In genomic region chrX:40175416-40176255, GRCh38 we compare ENCODE assay signal across 1 cellular context.
TF ChIP-seq lines count a peak whose summit lies in the region.

No MANE protein-coding gene starts in this region.

TF ChIP-seq in K562, 482 proteins besides CTCF, POLR2A, EP300 and RAD21 (continued from another document and continues in another):
- no peak for TF ChIP-seq HNRNPL (IDR thresholded peaks at IDR 0.05; ENCODE audit: low read depth, low read length)
- no peak for TF ChIP-seq ETS1 (conservative IDR thresholded peaks at IDR 0.05; ENCODE audit: control insufficient read depth, low read depth, low read length)
- no peak for TF ChIP-seq ESRRA (IDR thresholded peaks at IDR 0.05; ENCODE audit: borderline replicate concordance, low read depth)
- TF ChIP-seq ZBTB12 (CRISPR knock-in tag; IDR thresholded peaks at IDR 0.05), result no peak
- peak; percentile 76; the same call in 1 of the 2 replicates for TF ChIP-seq ELF4 (CRISPR knock-in tag; IDR thresholded peaks at IDR 0.05)
- no peak for TF ChIP-seq ZNF23 (CRISPR knock-in tag; IDR thresholded peaks at IDR 0.05)
- TF ChIP-seq ELK1 (CRISPR knock-in tag; IDR thresholded peaks at IDR 0.05), result no peak
- TF ChIP-seq DMBX1 (CRISPR knock-in tag; IDR thresholded peaks at IDR 0.05; ENCODE audit: borderline replicate concordance), result peak; percentile 11
- TF ChIP-seq ID3 (CRISPR knock-in tag; IDR thresholded peaks at IDR 0.05), result no peak
- TF ChIP-seq ID3 (tag; IDR thresholded peaks at IDR 0.05), result peak; percentile 87; the same call in 1 of the 2 replicates
- no peak for TF ChIP-seq GATAD2B (IDR thresholded peaks at IDR 0.05; ENCODE audit: borderline replicate concordance)
- no peak for TF ChIP-seq CBFA2T2 (conservative IDR thresholded peaks at IDR 0.05)
- no peak for TF ChIP-seq IFI16 (CRISPR knock-in tag; IDR thresholded peaks at IDR 0.05)
- peak; percentile 27; the same call in 1 of the 2 replicates for TF ChIP-seq ZNF431 (CRISPR knock-in tag; IDR thresholded peaks at IDR 0.05)
- TF ChIP-seq CCAR2 (IDR thresholded peaks at IDR 0.05; ENCODE audit: low read depth, low read length), result no peak
- TF ChIP-seq GATA2 (CRISPR knock-in tag; IDR thresholded peaks at IDR 0.05), result no peak
- no peak for TF ChIP-seq HDAC1 (IDR thresholded peaks at IDR 0.05)
- no peak for TF ChIP-seq CBFB (CRISPR knock-in tag; IDR thresholded peaks at IDR 0.05)
- no peak for TF ChIP-seq HOMEZ (CRISPR knock-in tag; IDR thresholded peaks at IDR 0.05)
- no peak for TF ChIP-seq SREBF1 (IDR thresholded peaks at IDR 0.05; ENCODE audit: borderline replicate concordance, low read depth, low read length)
- no peak for TF ChIP-seq RBM14 (IDR thresholded peaks at IDR 0.05; ENCODE audit: borderline replicate concordance, insufficient read depth, low read depth, low read length)
- no peak; the same call in 1 of the 2 replicates for TF ChIP-seq ZBTB1 (CRISPR knock-in tag; IDR thresholded peaks at IDR 0.05; ENCODE audit: borderline replicate concordance, low read depth)
- TF ChIP-seq CHCHD3 (CRISPR knock-in tag; IDR thresholded peaks at IDR 0.05), result no peak
- no peak for TF ChIP-seq ZNF3 (CRISPR knock-in tag; IDR thresholded peaks at IDR 0.05)
- no peak for TF ChIP-seq PTBP1 (IDR thresholded peaks at IDR 0.05; ENCODE audit: low read depth, low read length)
- peak; percentile 94; the same call in 1 of the 2 replicates for TF ChIP-seq ZBTB9 (CRISPR knock-in tag; IDR thresholded peaks at IDR 0.05)
- TF ChIP-seq SOX6 (IDR thresholded peaks at IDR 0.05), result no peak
- TF ChIP-seq GATAD2A (IDR thresholded peaks at IDR 0.05), result no peak
- 0 out of 2 replicates have a peak, but pooled peaks have one; percentile 26 for TF ChIP-seq HDAC8 (tag; IDR thresholded peaks at IDR 0.05)
- TF ChIP-seq DEAF1 (CRISPR knock-in tag; IDR thresholded peaks at IDR 0.05), result no peak
- no peak for TF ChIP-seq SMC3 (conservative IDR thresholded peaks at IDR 0.05; ENCODE audit: insufficient read depth, low read depth, low read length)
- no peak for TF ChIP-seq CBX3 (IDR thresholded peaks at IDR 0.05; ENCODE audit: borderline replicate concordance in 1 of 2, low read length in 2 of 2)
- TF ChIP-seq ZNF408 (CRISPR knock-in tag; IDR thresholded peaks at IDR 0.05; ENCODE audit: low read depth), result no peak
- TF ChIP-seq SFPQ (IDR thresholded peaks at IDR 0.05; ENCODE audit: low read depth, low read length), result no peak
- TF ChIP-seq PRDM10 (IDR thresholded peaks at IDR 0.05; ENCODE audit: partially characterized antibody), result peak; percentile 91
- no peak for TF ChIP-seq ARID2 (IDR thresholded peaks at IDR 0.05)
- TF ChIP-seq SMAD1 (IDR thresholded peaks at IDR 0.05; ENCODE audit: low read depth, low read length, partially characterized antibody), result peak; percentile 79
- no peak for TF ChIP-seq BRF2 (IDR thresholded peaks at IDR 0.05; ENCODE audit: borderline replicate concordance, insufficient read depth, insufficient read length)
- TF ChIP-seq ZMIZ1 (IDR thresholded peaks at IDR 0.05; ENCODE audit: low read depth in 2 of 2, low read length in 2 of 2), result peak in 1 of 2 experiments; percentile 7; a peak in 1 of 4 replicates
- TF ChIP-seq KLF1 (tag; IDR thresholded peaks at IDR 0.05), result 0 out of 2 replicates have a peak, but pooled peaks have one; percentile 65
- TF ChIP-seq NFE2L1 (tag; IDR thresholded peaks at IDR 0.05; ENCODE audit: borderline replicate concordance, low read depth), result no peak
- no peak; the same call in 1 of the 2 replicates for TF ChIP-seq MBD2 (IDR thresholded peaks at IDR 0.05; ENCODE audit: borderline replicate concordance, low read depth)
- TF ChIP-seq POLR2G (IDR thresholded peaks at IDR 0.05; ENCODE audit: low read depth, low read length), result peak; percentile 84
- TF ChIP-seq CREBBP (IDR thresholded peaks at IDR 0.05; ENCODE audit: low read depth, low read length), result no peak
